1 cellular context compared by ENCODE assay signal in genomic region chrX:21985332-21985777, GRCh38.
A peak's percentile ranks its signal among the peaks of the same experiment; 100 is the strongest.
TF ChIP-seq lines count a peak whose summit lies in the region.

No MANE protein-coding gene starts in this region.

TF ChIP-seq in GM12878, 131 proteins besides CTCF, POLR2A, EP300 and RAD21 (continued from another document):
- TF ChIP-seq ZNF592 (IDR thresholded peaks at IDR 0.05) = 0 out of 2 replicates have a peak, but pooled peaks have one; percentile 28
- TF ChIP-seq SKIL (IDR thresholded peaks at IDR 0.05; ENCODE audit: low read depth, poor library complexity, severe bottlenecking) = peak; percentile 19
- TF ChIP-seq, protein P1, sequence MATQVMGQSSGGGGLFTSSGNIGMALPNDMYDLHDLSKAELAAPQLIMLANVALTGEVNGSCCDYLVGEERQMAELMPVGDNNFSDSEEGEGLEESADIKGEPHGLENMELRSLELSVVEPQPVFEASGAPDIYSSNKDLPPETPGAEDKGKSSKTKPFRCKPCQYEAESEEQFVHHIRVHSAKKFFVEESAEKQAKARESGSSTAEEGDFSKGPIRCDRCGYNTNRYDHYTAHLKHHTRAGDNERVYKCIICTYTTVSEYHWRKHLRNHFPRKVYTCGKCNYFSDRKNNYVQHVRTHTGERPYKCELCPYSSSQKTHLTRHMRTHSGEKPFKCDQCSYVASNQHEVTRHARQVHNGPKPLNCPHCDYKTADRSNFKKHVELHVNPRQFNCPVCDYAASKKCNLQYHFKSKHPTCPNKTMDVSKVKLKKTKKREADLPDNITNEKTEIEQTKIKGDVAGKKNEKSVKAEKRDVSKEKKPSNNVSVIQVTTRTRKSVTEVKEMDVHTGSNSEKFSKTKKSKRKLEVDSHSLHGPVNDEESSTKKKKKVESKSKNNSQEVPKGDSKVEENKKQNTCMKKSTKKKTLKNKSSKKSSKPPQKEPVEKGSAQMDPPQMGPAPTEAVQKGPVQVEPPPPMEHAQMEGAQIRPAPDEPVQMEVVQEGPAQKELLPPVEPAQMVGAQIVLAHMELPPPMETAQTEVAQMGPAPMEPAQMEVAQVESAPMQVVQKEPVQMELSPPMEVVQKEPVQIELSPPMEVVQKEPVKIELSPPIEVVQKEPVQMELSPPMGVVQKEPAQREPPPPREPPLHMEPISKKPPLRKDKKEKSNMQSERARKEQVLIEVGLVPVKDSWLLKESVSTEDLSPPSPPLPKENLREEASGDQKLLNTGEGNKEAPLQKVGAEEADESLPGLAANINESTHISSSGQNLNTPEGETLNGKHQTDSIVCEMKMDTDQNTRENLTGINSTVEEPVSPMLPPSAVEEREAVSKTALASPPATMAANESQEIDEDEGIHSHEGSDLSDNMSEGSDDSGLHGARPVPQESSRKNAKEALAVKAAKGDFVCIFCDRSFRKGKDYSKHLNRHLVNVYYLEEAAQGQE (IDR thresholded peaks at IDR 0.05; ENCODE audit: low read depth, low read length) = no peak
- peak; percentile 96 for TF ChIP-seq MEF2B (IDR thresholded peaks at IDR 0.05; ENCODE audit: partially characterized antibody, poor library complexity, severe bottlenecking)
- 0 out of 2 replicates have a peak, but pooled peaks have one; percentile 25 for TF ChIP-seq SMARCA5 (IDR thresholded peaks at IDR 0.05)
- TF ChIP-seq, protein P2, sequence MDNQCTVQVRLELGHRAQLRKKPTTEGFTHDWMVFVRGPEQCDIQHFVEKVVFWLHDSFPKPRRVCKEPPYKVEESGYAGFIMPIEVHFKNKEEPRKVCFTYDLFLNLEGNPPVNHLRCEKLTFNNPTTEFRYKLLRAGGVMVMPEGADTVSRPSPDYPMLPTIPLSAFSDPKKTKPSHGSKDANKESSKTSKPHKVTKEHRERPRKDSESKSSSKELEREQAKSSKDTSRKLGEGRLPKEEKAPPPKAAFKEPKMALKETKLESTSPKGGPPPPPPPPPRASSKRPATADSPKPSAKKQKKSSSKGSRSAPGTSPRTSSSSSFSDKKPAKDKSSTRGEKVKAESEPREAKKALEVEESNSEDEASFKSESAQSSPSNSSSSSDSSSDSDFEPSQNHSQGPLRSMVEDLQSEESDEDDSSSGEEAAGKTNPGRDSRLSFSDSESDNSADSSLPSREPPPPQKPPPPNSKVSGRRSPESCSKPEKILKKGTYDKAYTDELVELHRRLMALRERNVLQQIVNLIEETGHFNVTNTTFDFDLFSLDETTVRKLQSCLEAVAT (IDR thresholded peaks at IDR 0.05) = peak; percentile 18; the same call in 1 of the 2 replicates
- TF ChIP-seq CREM (IDR thresholded peaks at IDR 0.05; ENCODE audit: low read depth) = 0 out of 2 replicates have a peak, but pooled peaks have one; percentile 22
- TF ChIP-seq YBX1 (IDR thresholded peaks at IDR 0.05) = no peak; the same call in 1 of the 2 replicates
- peak; percentile 92 for TF ChIP-seq SMC3 (IDR thresholded peaks at IDR 0.05; ENCODE audit: borderline replicate concordance, low read length)
- TF ChIP-seq, protein P3, sequence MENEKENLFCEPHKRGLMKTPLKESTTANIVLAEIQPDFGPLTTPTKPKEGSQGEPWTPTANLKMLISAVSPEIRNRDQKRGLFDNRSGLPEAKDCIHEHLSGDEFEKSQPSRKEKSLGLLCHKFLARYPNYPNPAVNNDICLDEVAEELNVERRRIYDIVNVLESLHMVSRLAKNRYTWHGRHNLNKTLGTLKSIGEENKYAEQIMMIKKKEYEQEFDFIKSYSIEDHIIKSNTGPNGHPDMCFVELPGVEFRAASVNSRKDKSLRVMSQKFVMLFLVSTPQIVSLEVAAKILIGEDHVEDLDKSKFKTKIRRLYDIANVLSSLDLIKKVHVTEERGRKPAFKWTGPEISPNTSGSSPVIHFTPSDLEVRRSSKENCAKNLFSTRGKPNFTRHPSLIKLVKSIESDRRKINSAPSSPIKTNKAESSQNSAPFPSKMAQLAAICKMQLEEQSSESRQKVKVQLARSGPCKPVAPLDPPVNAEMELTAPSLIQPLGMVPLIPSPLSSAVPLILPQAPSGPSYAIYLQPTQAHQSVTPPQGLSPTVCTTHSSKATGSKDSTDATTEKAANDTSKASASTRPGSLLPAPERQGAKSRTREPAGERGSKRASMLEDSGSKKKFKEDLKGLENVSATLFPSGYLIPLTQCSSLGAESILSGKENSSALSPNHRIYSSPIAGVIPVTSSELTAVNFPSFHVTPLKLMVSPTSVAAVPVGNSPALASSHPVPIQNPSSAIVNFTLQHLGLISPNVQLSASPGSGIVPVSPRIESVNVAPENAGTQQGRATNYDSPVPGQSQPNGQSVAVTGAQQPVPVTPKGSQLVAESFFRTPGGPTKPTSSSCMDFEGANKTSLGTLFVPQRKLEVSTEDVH (IDR thresholded peaks at IDR 0.05; ENCODE audit: low read depth, partially characterized antibody) = peak; percentile 55
- TF ChIP-seq ZNF217 (IDR thresholded peaks at IDR 0.05) = no peak
